In the genomic region with DNA sequence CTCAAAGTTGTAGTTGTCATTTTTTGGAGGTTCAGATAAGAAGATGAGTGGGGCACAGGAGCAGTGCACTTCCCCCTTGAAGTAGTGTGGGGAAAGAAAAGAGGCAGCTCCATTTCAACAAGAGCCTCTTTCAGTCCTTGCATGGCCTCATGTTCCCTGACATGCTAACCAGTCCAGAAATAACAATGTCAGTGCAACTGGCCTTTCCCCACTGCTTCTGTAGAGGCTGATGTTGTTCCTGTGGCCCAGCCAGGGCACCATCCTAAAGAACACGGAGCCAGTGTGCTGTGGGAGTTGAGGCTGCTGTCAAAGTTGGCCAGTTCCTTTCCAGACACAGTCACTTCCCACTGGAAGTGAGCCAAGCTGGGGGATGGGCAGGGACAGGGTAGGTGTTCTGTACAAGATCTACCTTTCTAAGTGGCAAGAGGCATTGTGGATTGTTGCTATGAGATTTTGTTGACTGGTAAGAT, we compare ENCODE assay signal across 10 cellular contexts.
A peak's percentile ranks its signal among the peaks of the same experiment; 100 is the strongest.
DNase-seq lines count a peak whose midpoint lies in the region; ATAC-seq and TF ChIP-seq lines count a peak whose summit lies in the region.
"Had no signal": no experiment of that assay in that cellular context is flagged by ENCODE, and none has a peak within 500 bp of the region (broad histone marks: within the 10 kb centered on the region; RNA-seq: fewer than 3 reads in every experiment).

No MANE protein-coding gene starts in this region.

- intact Hi-C loops in activated CD4-positive, alpha-beta T cell treated with anti-CD3 and anti-CD28 coated beads for 36 hours (cut with DNase I, micrococcal nuclease) = loop anchor here in 1 of 2 experiments (5.0 kb wide), 1 partner anchor 212 kb away; no protein-coding TSS in a partner anchor
- intact Hi-C loops in ascending aorta (cut with DNase I) (no loop called here), transverse colon (cut with DNase I; ENCODE audit: low total_unique reads) (no loop called here)

- H3K4me3 Mint-ChIP-seq in activated CD4-positive, alpha-beta T cell treated with anti-CD3 and anti-CD28 coated beads for 36 hours = no peak overlapping the region

- peak overlapping the region; percentile 56 for H3K27ac Mint-ChIP-seq in activated CD4-positive, alpha-beta T cell treated with anti-CD3 and anti-CD28 coated beads for 36 hours

- H3K36me3 Mint-ChIP-seq in activated CD4-positive, alpha-beta T cell treated with anti-CD3 and anti-CD28 coated beads for 36 hours (ENCODE audit: low read depth) = no peaks in the 10 kb centered on the region

- H3K4me1 Mint-ChIP-seq in activated CD4-positive, alpha-beta T cell treated with anti-CD3 and anti-CD28 coated beads for 36 hours = peaks cover 42% of the 10 kb centered on the region

- H3K27me3 Mint-ChIP-seq in activated CD4-positive, alpha-beta T cell treated with anti-CD3 and anti-CD28 coated beads for 36 hours = no peaks in the 10 kb centered on the region

- TF ChIP-seq CTCF in ascending aorta (IDR thresholded peaks at IDR 0.05) (no peak), transverse colon (IDR thresholded peaks at IDR 0.05) (no peak)

- peaks cover 0 to 15% of the 10 kb centered on the region in 2 donors for H3K4me1 ChIP-seq in ascending aorta
- H3K4me1 ChIP-seq in transverse colon = peaks cover 0 to 23% (median 6%) of the 10 kb centered on the region in 4 donors

- H3K9me3 ChIP-seq in ascending aorta = no peaks in the 10 kb centered on the region
- no peaks in the 10 kb centered on the region for H3K9me3 ChIP-seq in transverse colon
- H3K9me3 ChIP-seq: SJCRH30 had no signal

- H3K9me3 Mint-ChIP-seq in activated CD4-positive, alpha-beta T cell treated with anti-CD3 and anti-CD28 coated beads for 36 hours (ENCODE audit: low read depth) = peaks cover 2% of the 10 kb centered on the region

- no peak for DNase-seq in activated CD4-positive, alpha-beta T cell treated with anti-CD3 and anti-CD28 coated beads for 36 hours
- no peak for DNase-seq in activated CD4-positive, alpha-beta T cell treated with anti-CD3 and anti-CD28 coated beads, Interleukin-2, amount 50 U/mL, for 48 hours
- DNase-seq in ascending aorta (ENCODE audit: low spot score in 2 of 2) = peak; percentile 22 to 80
- peak; percentile 63 for DNase-seq in left lobe of liver (ENCODE audit: low spot score)
- DNase-seq in transverse colon = peak; percentile 82
- DNase-seq in SHP77 treated with DMSO at 0.1 percent for 48 hours (lab: John Stamatoyannopoulos, UW) = no peak
- no peak for DNase-seq in activated CD8-positive, alpha-beta memory T cell treated with anti-CD3 and anti-CD28 coated beads for 24 hours
- DNase-seq: SJCRH30 had no signal

- H3K27me3 ChIP-seq in ascending aorta = no peaks in the 10 kb centered on the region
- no peaks in the 10 kb centered on the region for H3K27me3 ChIP-seq in transverse colon
- H3K27me3 ChIP-seq: SJCRH30 had no signal

- H3K27ac ChIP-seq in ascending aorta (peak overlapping the region; percentile 0 to 48), transverse colon (no peak overlapping the region)
- H3K27ac ChIP-seq: C4-2B, SJCRH30 had no signal

- no peaks in the 10 kb centered on the region for H3K36me3 ChIP-seq in ascending aorta
- no peaks in the 10 kb centered on the region for H3K36me3 ChIP-seq in transverse colon
- H3K36me3 ChIP-seq: SJCRH30 had no signal

- CTCF ChIA-PET in activated CD4-positive, alpha-beta T cell treated with anti-CD3 and anti-CD28 coated beads for 36 hours (lab: Charles Lee) = no interaction called here

- POLR2A ChIA-PET in activated CD4-positive, alpha-beta T cell treated with anti-CD3 and anti-CD28 coated beads for 36 hours (lab: Charles Lee) = no interaction called here

- H3K4me3 ChIP-seq in ascending aorta = no peak overlapping the region
- H3K4me3 ChIP-seq in transverse colon = no peak overlapping the region
- H3K4me3 ChIP-seq: SJCRH30 had no signal

- 53% methylated on average over 1 of the region's 1 CpG; no CpG with 5 or more reads in 1 of the 2 donors for WGBS in transverse colon (ENCODE audit: low coverage in 1 of 2), 2 donors

- TF ChIP-seq EP300 in transverse colon (IDR thresholded peaks at IDR 0.05; ENCODE audit: low read depth) = no peak

- no peak for ATAC-seq in activated CD4-positive, alpha-beta T cell treated with anti-CD3 and anti-CD28 coated beads for 36 hours
- ATAC-seq in left lobe of liver = peak; percentile 56
- no peak for ATAC-seq in HG02938 (IDR thresholded peaks at IDR 0.05; ENCODE audit: unreplicated experiment)

- TF ChIP-seq POLR2A in transverse colon (IDR thresholded peaks at IDR 0.05) = no peak

- in situ Hi-C loops in transverse colon (cut with MboI; ENCODE audit: low pct_ligation_motif_present in 1 of 4, low pct_unique_long_range_greater_than_20kb in 1 of 4, low sequenced_read_pairs in 3 of 4) = no loop called here

Comparison
In these comparisons a context has a peak if more than half of its experiments do, and no peak if none do; other contexts are left out.
1. DNase-seq: peak in ascending aorta (2 of 2), left lobe of liver (single experiment) and transverse colon (single experiment); none in activated CD4-positive, alpha-beta T cell treated with anti-CD3 and anti-CD28 coated beads for 36 hours (single experiment), activated CD4-positive, alpha-beta T cell treated with anti-CD3 and anti-CD28 coated beads, Interleukin-2, amount 50 U/mL, for 48 hours (0 of 2), SHP77 treated with DMSO at 0.1 percent for 48 hours (single experiment) and activated CD8-positive, alpha-beta memory T cell treated with anti-CD3 and anti-CD28 coated beads for 24 hours (single experiment).
2. H3K27ac ChIP-seq: peak in ascending aorta (2 of 2); none in transverse colon (0 of 4).